Comparison of ENCODE assay signal across 15 cellular contexts in genomic region chr4:169662226-169662625, GRCh38. TPM values are rescaled to one million over a fixed set of nuclear protein-coding genes. Genes with fewer than 3 reads are reported as not detected.
DNase-seq lines count a peak whose midpoint lies in the region; ATAC-seq, FAIRE-seq and TF ChIP-seq lines count a peak whose summit lies in the region.
"Had no signal": no experiment of that assay in that cellular context is flagged by ENCODE, and none has a peak within 500 bp of the region (broad histone marks: within the 10 kb centered on the region; RNA-seq: fewer than 3 reads in every experiment).

No MANE protein-coding gene starts in this region.

- no peak for TF ChIP-seq POLR2A in K562 (conservative IDR thresholded peaks at IDR 0.05)
- TF ChIP-seq POLR2A in adrenal gland (IDR thresholded peaks at IDR 0.05) = no peak

- H2BK15ac ChIP-seq in mesenchymal stem cell (ENCODE audit: low read depth, poor library complexity, severe bottlenecking) = no peak overlapping the region

- peaks cover 10% of the 10 kb centered on the region for H3K36me3 ChIP-seq in K562 (ENCODE audit: control insufficient read depth, insufficient read depth, low read length)
- peaks cover 0 to 7% of the 10 kb centered on the region in 2 experiments for H3K36me3 ChIP-seq in mesenchymal stem cell (ENCODE audit: control insufficient read depth in 1 of 2, insufficient read depth in 2 of 2, low read depth in 1 of 2, low read length in 2 of 2)
- H3K36me3 ChIP-seq in adrenal gland (replicated peaks in 1 of 2) = no peaks in the 10 kb centered on the region

- in situ Hi-C loops in K562 (cut with MboI) = no loop called here

- H4K8ac ChIP-seq in mesenchymal stem cell (ENCODE audit: low read length) = no peak overlapping the region

- no peak overlapping the region for H2BK5ac ChIP-seq in mesenchymal stem cell (ENCODE audit: low read depth, low read length, poor library complexity, severe bottlenecking)

- H2BK12ac ChIP-seq in mesenchymal stem cell (ENCODE audit: low read length in 2 of 2) = no peak overlapping the region

- H3K4me1 ChIP-seq in K562 (replicated peaks in 1 of 2; ENCODE audit: control insufficient read depth in 2 of 2, insufficient read depth in 2 of 2, low read length in 2 of 2) (peaks cover 0 to 10% of the 10 kb centered on the region in 2 experiments; a peak in 3 of 5 replicates), mesenchymal stem cell (ENCODE audit: control insufficient read depth, insufficient read depth, low read depth, low read length) (no peaks in the 10 kb centered on the region), adrenal gland (replicated peaks in 1 of 2) (peaks cover 8 to 41% of the 10 kb centered on the region in 2 donors)

- H3K27me3 ChIP-seq in K562 (ENCODE audit: control insufficient read depth in 2 of 2, insufficient read depth in 2 of 2, low read length in 2 of 2) (no peaks in the 10 kb centered on the region), mesenchymal stem cell (ENCODE audit: control insufficient read depth in 1 of 2, insufficient read depth in 1 of 2, low read length in 2 of 2) (no peaks in the 10 kb centered on the region), adrenal gland (no peaks in the 10 kb centered on the region)

- no peak overlapping the region for H3K4ac ChIP-seq in mesenchymal stem cell (ENCODE audit: low read depth in 1 of 2, low read length in 2 of 2)

- peak overlapping the region; percentile 49 for H3K27ac Mint-ChIP-seq in natural killer cell
- H3K27ac Mint-ChIP-seq in natural killer cell treated with Interleukin-12 subunit alpha and Interleukin-12 subunit beta and Interleukin-15 and Interleukin-18, amount 100 ng/mL, for 72 hours = no peak overlapping the region
- H3K27ac Mint-ChIP-seq in activated naive CD4-positive, alpha-beta T cell treated with anti-CD3 and anti-CD28 coated beads, Interleukin-2, amount 50 U/mL, for 72 hours = no peak overlapping the region
- H3K27ac Mint-ChIP-seq: activated naive CD4-positive, alpha-beta T cell treated with anti-CD3 and anti-CD28 coated beads for 36 hours; dendritic cell treated with granulocyte-macrophage colony-stimulating factor and Interleukin-4, amounts not matched to agents 40 ng/mL and 50 ng/mL, for 4 days had no signal

- no peaks in the 10 kb centered on the region for H4K20me1 ChIP-seq in K562 (replicated peaks; ENCODE audit: control insufficient read depth, insufficient read depth, low read length)

- TF ChIP-seq CTCF in natural killer cell (IDR thresholded peaks at IDR 0.05) (no peak), K562 (IDR thresholded peaks at IDR 0.05 in 2 of 3, conservative IDR thresholded peaks at IDR 0.05 in 1 of 3; ENCODE audit: insufficient read depth in 2 of 3, low read depth in 1 of 3, low read length in 3 of 3) (no peak), adrenal gland (IDR thresholded peaks at IDR 0.05) (no peak)

- peaks cover 26 to 33% of the 10 kb centered on the region in 2 donors for H3K4me1 Mint-ChIP-seq in natural killer cell
- H3K4me1 Mint-ChIP-seq in natural killer cell treated with Interleukin-12 subunit alpha and Interleukin-12 subunit beta and Interleukin-15 and Interleukin-18, amount 100 ng/mL, for 72 hours (ENCODE audit: low read depth in 2 of 2) = peaks cover 22 to 23% of the 10 kb centered on the region in 2 donors

- H3K9ac ChIP-seq in K562 (ENCODE audit: insufficient read depth in 1 of 2, low read depth in 2 of 2, low read length in 2 of 2) (peak overlapping the region in 1 of 2 experiments; percentile 89; a peak in 2 of 4 replicates), mesenchymal stem cell (ENCODE audit: low read length) (peak overlapping the region; percentile 99)

- H2AFZ ChIP-seq in K562 (ENCODE audit: low read depth, low read length) (no peak overlapping the region), mesenchymal stem cell (ENCODE audit: low read depth, low read length) (no peak overlapping the region)

- 4% methylated on average over 3 of the region's 3 CpGs for WGBS in K562 (ENCODE audit: insufficient coverage, low coverage, missing lambda C conversion rate)
- 93% methylated on average over 2 of the region's 3 CpGs for WGBS in mesenchymal stem cell
- WGBS in adrenal gland, 4 donors = 80 to 93% (median 88%) methylated on average over 3 of the region's 3 CpGs

- no peak overlapping the region for H3K4me3 Mint-ChIP-seq in natural killer cell
- H3K4me3 Mint-ChIP-seq in natural killer cell treated with Interleukin-12 subunit alpha and Interleukin-12 subunit beta and Interleukin-15 and Interleukin-18, amount 100 ng/mL, for 72 hours = no peak overlapping the region
- H3K4me3 Mint-ChIP-seq: activated naive CD4-positive, alpha-beta T cell treated with anti-CD3 and anti-CD28 coated beads for 36 hours; dendritic cell treated with granulocyte-macrophage colony-stimulating factor and Interleukin-4, amounts not matched to agents 40 ng/mL and 50 ng/mL, for 4 days had no signal

- H3K4me3 ChIP-seq in K562 (peak overlapping the region; percentile 51), mesenchymal stem cell (ENCODE audit: insufficient read depth in 1 of 2, low read depth in 1 of 2, low read length in 2 of 2) (no peak overlapping the region), adrenal gland (no peak overlapping the region)

- DNase-seq in natural killer cell (no peak), K562 (ENCODE audit: extremely low read depth in 1 of 4, low spot score in 3 of 4) (no peak), mesenchymal stem cell (peak; percentile 38), adrenal gland (no peak)
- DNase-seq in natural killer cell treated with Interleukin-12 subunit alpha and Interleukin-12 subunit beta and Interleukin-15 and Interleukin-18, amount 100 ng/mL, for 72 hours (ENCODE audit: low spot score) = no peak
- no peak for DNase-seq in activated naive CD4-positive, alpha-beta T cell treated with anti-CD3 and anti-CD28 coated beads, Interleukin-2, amount 50 U/mL, for 72 hours (ENCODE audit: low spot score in 2 of 2)
- DNase-seq: activated CD4-positive, alpha-beta T cell treated with anti-CD3 and anti-CD28 coated beads for 48 hours; activated naive CD4-positive, alpha-beta T cell treated with anti-CD3 and anti-CD28 coated beads for 36 hours; Caco-2; NCI-H2029 treated with DMSO at 0.1 percent for 48 hours; NCI-H510A treated with DMSO at 0.1 percent for 48 hours had no signal

- no peak overlapping the region for H3K23ac ChIP-seq in mesenchymal stem cell (ENCODE audit: low read length in 2 of 2)

- peaks cover 92% of the 10 kb centered on the region for H3K79me2 ChIP-seq in K562 (ENCODE audit: control insufficient read depth, insufficient read depth, low read length)

- H2AK5ac ChIP-seq in mesenchymal stem cell (ENCODE audit: low read length, severe bottlenecking) = no peak overlapping the region

- intact Hi-C loops in natural killer cell (cut with micrococcal nuclease) = no loop called here
- intact Hi-C loops in K562 (cut with micrococcal nuclease) = loop anchor here (5.0 kb wide), 1 partner anchor 95 kb away; the partner anchor contains the start of gene HPF1
- intact Hi-C loops in adrenal gland (cut with DNase I) = no loop called here

- CTCF ChIA-PET in K562 (lab: Yijun Ruan, JAX; ENCODE audit: low intra/inter-chr PET ratio) = no interaction called here

- no peak for TF ChIP-seq EP300 in K562 (IDR thresholded peaks at IDR 0.05; ENCODE audit: low read length)

- FAIRE-seq in K562 (lab: Jason Lieb, UNC) = no peak

- H3K18ac ChIP-seq in mesenchymal stem cell (ENCODE audit: low read depth in 1 of 2, low read length in 2 of 2) = no peak overlapping the region

- H3K4me2 ChIP-seq in K562 (ENCODE audit: insufficient read depth, low read length) = peak overlapping the region; percentile 71
- no peak overlapping the region for H3K4me2 ChIP-seq in mesenchymal stem cell (ENCODE audit: low read length, poor library complexity, severe bottlenecking)

- H3K36me3 Mint-ChIP-seq in natural killer cell = no peaks in the 10 kb centered on the region
- no peaks in the 10 kb centered on the region for H3K36me3 Mint-ChIP-seq in natural killer cell treated with Interleukin-12 subunit alpha and Interleukin-12 subunit beta and Interleukin-15 and Interleukin-18, amount 100 ng/mL, for 72 hours
- peaks cover 8 to 19% of the 10 kb centered on the region in 2 donors for H3K36me3 Mint-ChIP-seq in activated naive CD4-positive, alpha-beta T cell treated with anti-CD3 and anti-CD28 coated beads, Interleukin-2, amount 50 U/mL, for 72 hours

- H3K9me3 ChIP-seq in K562 (replicated peaks; ENCODE audit: control insufficient read depth, insufficient read depth, low read depth, low read length) = peaks cover 7% of the 10 kb centered on the region
- H3K9me3 ChIP-seq in mesenchymal stem cell (ENCODE audit: control insufficient read depth, low read length) = no peaks in the 10 kb centered on the region
- peaks cover 0 to 4% (median 0%) of the 10 kb centered on the region in 3 donors for H3K9me3 ChIP-seq in adrenal gland (replicated peaks in 1 of 3)
- H3K9me3 ChIP-seq: Caco-2 had no signal

- H3K79me1 ChIP-seq in mesenchymal stem cell (replicated peaks; ENCODE audit: low read length, poor library complexity, severe bottlenecking) = peaks cover 6% of the 10 kb centered on the region

- POLR2A ChIA-PET in K562 (lab: Yijun Ruan, JAX) = interaction anchor here (0.7 to 6.6 kb wide), 5 partner anchors 11 to 42 kb away, joined by 3 to 51 read pairs (median 4); partner anchors contain the start of gene CLCN3

- H3K9me3 Mint-ChIP-seq in natural killer cell = no peaks in the 10 kb centered on the region
- no peaks in the 10 kb centered on the region for H3K9me3 Mint-ChIP-seq in natural killer cell treated with Interleukin-12 subunit alpha and Interleukin-12 subunit beta and Interleukin-15 and Interleukin-18, amount 100 ng/mL, for 72 hours
- H3K9me3 Mint-ChIP-seq in activated naive CD4-positive, alpha-beta T cell treated with anti-CD3 and anti-CD28 coated beads, Interleukin-2, amount 50 U/mL, for 72 hours = no peaks in the 10 kb centered on the region
- H3K9me3 Mint-ChIP-seq: dendritic cell treated with granulocyte-macrophage colony-stimulating factor and Interleukin-4, amounts not matched to agents 40 ng/mL and 50 ng/mL, for 4 days had no signal

- no peak for TF ChIP-seq RAD21 in K562 (CRISPR knock-in tag; conservative IDR thresholded peaks at IDR 0.05 in 1 of 2, IDR thresholded peaks at IDR 0.05 in 1 of 2)

- H3K27me3 Mint-ChIP-seq in natural killer cell (ENCODE audit: low read depth in 2 of 2) = no peaks in the 10 kb centered on the region
- H3K27me3 Mint-ChIP-seq in natural killer cell treated with Interleukin-12 subunit alpha and Interleukin-12 subunit beta and Interleukin-15 and Interleukin-18, amount 100 ng/mL, for 72 hours = no peaks in the 10 kb centered on the region
- H3K27me3 Mint-ChIP-seq: dendritic cell treated with granulocyte-macrophage colony-stimulating factor and Interleukin-4, amounts not matched to agents 40 ng/mL and 50 ng/mL, for 4 days had no signal

- H2BK120ac ChIP-seq in mesenchymal stem cell (ENCODE audit: low read depth, low read length) = no peak overlapping the region

- H3K14ac ChIP-seq in mesenchymal stem cell (ENCODE audit: low read length in 2 of 2) = no peak overlapping the region

- ATAC-seq in natural killer cell (no peak), K562 (peak; percentile 28), HG02588 (IDR thresholded peaks at IDR 0.05; ENCODE audit: unreplicated experiment) (no peak), HG03045 (IDR thresholded peaks at IDR 0.05; ENCODE audit: unreplicated experiment) (no peak)
- ATAC-seq in natural killer cell treated with Interleukin-12 subunit alpha and Interleukin-12 subunit beta and Interleukin-15 and Interleukin-18, amount 100 ng/mL, for 72 hours = no peak
- no peak for ATAC-seq in activated naive CD4-positive, alpha-beta T cell treated with anti-CD3 and anti-CD28 coated beads, Interleukin-2, amount 50 U/mL, for 72 hours
- ATAC-seq: esophagus mucosa had no signal

- H4K91ac ChIP-seq in mesenchymal stem cell (ENCODE audit: low read length) = no peak overlapping the region

- H3K9me1 ChIP-seq in K562 (ENCODE audit: control insufficient read depth, insufficient read depth, low read length) = no peaks in the 10 kb centered on the region

- peak overlapping the region; percentile 93 for H3K27ac ChIP-seq in K562 (ENCODE audit: extremely low read depth, low read depth, low read length)
- H3K27ac ChIP-seq in mesenchymal stem cell (ENCODE audit: low read length, poor library complexity, severe bottlenecking) = no peak overlapping the region
- H3K27ac ChIP-seq in adrenal gland = no peak overlapping the region

- BruUV-seq in K562 (replicated peaks; lab: Mats Ljungman, UMichigan) = no TSS peak

RNA-seq across cellular contexts. Expression of gene CLCN3, which starts 41.8 kb away (rescaled TPM):
- total RNA-seq in natural killer cell (10 to 100 TPM; 20.7 to 26.0 (median 21.0) TPM), K562 (2014; rRNA removed) (28.0 and 28.4 TPM in 2 replicates), K562 (2014; rRNA removed; fragmentation: Illumina TruSeq; extraction: Trizol) (48.1 and 60.1 TPM in 2 replicates), K562 (2015; rRNA removed; fragmentation: Illumina TruSeq; extraction: Trizol) (38.2 and 38.5 TPM in 2 replicates), K562 (2021) (44.8 and 46.3 TPM in 2 replicates), adrenal gland (10 to 100 TPM; 50.9 to 84.8 (median 61.5) TPM)
- total RNA-seq in natural killer cell treated with Interleukin-12 subunit alpha and Interleukin-12 subunit beta and Interleukin-15 and Interleukin-18, amount 100 ng/mL, for 72 hours = 10 to 100 TPM; 21.8 to 24.9 TPM
- total RNA-seq in K562 (2011; cell fraction: chromatin; rRNA removed; ENCODE audit: low replicate concordance) = 50.5 and 176 TPM in 2 replicates
- 36.2 and 41.2 TPM in 2 replicates for total RNA-seq in K562 (2011; cell fraction: nucleolus; rRNA removed)
- 79.1 and 117 TPM in 2 replicates for total RNA-seq in K562 (2011; cell fraction: nucleoplasm; rRNA removed)
- polyA plus RNA-seq in K562 (2011; rRNA removed) (46.9 and 60.6 TPM in 2 replicates), K562 (2014; fragmentation: Illumina TruSeq; extraction: Trizol) (35.1 and 43.6 TPM in 2 replicates), K562 (2014; fragmentation: Nextera tagmentation; extraction: Ambion mirVana) (10 to 100 TPM; 12.7 to 22.8 TPM), K562 (2014; rRNA removed) (30.8 and 35.5 TPM in 2 replicates), adrenal gland (100 to 1,000 TPM in 1 of 3 donors, 10 to 100 TPM in 2; 11.9 to 106 (median 13.9) TPM)
- 18.1 and 24.5 TPM in 2 replicates for polyA plus RNA-seq in K562 (2011; cell fraction: cytosol; rRNA removed)
- polyA plus RNA-seq in K562 (2011; cell fraction: nucleus; rRNA removed) = 15.1 and 21.3 TPM in 2 replicates
- polyA plus RNA-seq in K562 (2012) = 28.2 and 30.6 TPM in 2 replicates
- polyA minus RNA-seq in K562 (2011; rRNA and poly(A)+ RNA removed) = 169 and 177 TPM in 2 replicates
- polyA minus RNA-seq in K562 (2011; cell fraction: cytosol; rRNA and poly(A)+ RNA removed) = 28.0 and 38.7 TPM in 2 replicates
- 23.8 and 47.7 TPM in 2 replicates for polyA minus RNA-seq in K562 (2011; cell fraction: nucleus; rRNA and poly(A)+ RNA removed)
- polyA plus RNA-seq in mesenchymal stem cell (2013, experiment 1 of 2) = 48.6 TPM
- polyA plus RNA-seq in mesenchymal stem cell (2013, experiment 2 of 2) = 46.9 TPM
- total RNA-seq in activated naive CD4-positive, alpha-beta T cell treated with anti-CD3 and anti-CD28 coated beads, Interleukin-2, amount 50 U/mL, for 72 hours = 10 to 100 TPM; 22.0 to 23.9 TPM

RNA-seq across cellular contexts. Expression of gene NEK1, which starts 49.8 kb away (rescaled TPM):
- 10 to 100 TPM; 16.4 to 24.9 (median 19.0) TPM for total RNA-seq in natural killer cell
- 10 to 100 TPM in 1 of 2 donors, 1 to 10 TPM in 1; 9.8 to 20.6 TPM for total RNA-seq in natural killer cell treated with Interleukin-12 subunit alpha and Interleukin-12 subunit beta and Interleukin-15 and Interleukin-18, amount 100 ng/mL, for 72 hours
- total RNA-seq in K562 (2011; cell fraction: chromatin; rRNA removed; ENCODE audit: low replicate concordance) = 29.0 and 61.5 TPM in 2 replicates
- 20.3 and 30.8 TPM in 2 replicates for total RNA-seq in K562 (2011; cell fraction: nucleolus; rRNA removed)
- 35.7 and 51.3 TPM in 2 replicates for total RNA-seq in K562 (2011; cell fraction: nucleoplasm; rRNA removed)
- total RNA-seq in K562 (2014; rRNA removed) = 7.1 and 8.3 TPM in 2 replicates
- total RNA-seq in K562 (2014; rRNA removed; fragmentation: Illumina TruSeq; extraction: Trizol) = 10.7 and 11.9 TPM in 2 replicates
- 9.2 and 10.3 TPM in 2 replicates for total RNA-seq in K562 (2015; rRNA removed; fragmentation: Illumina TruSeq; extraction: Trizol)
- 15.7 and 18.2 TPM in 2 replicates for total RNA-seq in K562 (2021)
- 12.0 and 12.7 TPM in 2 replicates for polyA plus RNA-seq in K562 (2011; rRNA removed)
- 3.3 and 5.6 TPM in 2 replicates for polyA plus RNA-seq in K562 (2011; cell fraction: cytosol; rRNA removed)
- polyA plus RNA-seq in K562 (2011; cell fraction: nucleus; rRNA removed) = 10.7 and 12.7 TPM in 2 replicates
- polyA plus RNA-seq in K562 (2012) = 8.9 and 13.0 TPM in 2 replicates
- polyA plus RNA-seq in K562 (2014; fragmentation: Illumina TruSeq; extraction: Trizol) = 13.5 and 15.2 TPM in 2 replicates
- polyA plus RNA-seq in K562 (2014; fragmentation: Nextera tagmentation; extraction: Ambion mirVana) = 1 to 10 TPM; 6.2 to 9.0 TPM
- 9.8 and 11.2 TPM in 2 replicates for polyA plus RNA-seq in K562 (2014; rRNA removed)
- polyA minus RNA-seq in K562 (2011; rRNA and poly(A)+ RNA removed) = 21.3 and 22.2 TPM in 2 replicates
- 4.9 and 10.8 TPM in 2 replicates for polyA minus RNA-seq in K562 (2011; cell fraction: cytosol; rRNA and poly(A)+ RNA removed)
- polyA minus RNA-seq in K562 (2011; cell fraction: nucleus; rRNA and poly(A)+ RNA removed) = 27.1 and 36.1 TPM in 2 replicates
- polyA plus RNA-seq in mesenchymal stem cell (2013, experiment 1 of 2) = 7.6 TPM
- polyA plus RNA-seq in mesenchymal stem cell (2013, experiment 2 of 2) = 8.3 TPM
- total RNA-seq in adrenal gland = 10 to 100 TPM in 6 of 8 donors, 1 to 10 TPM in 2; 6.6 to 23.0 (median 12.6) TPM
- polyA plus RNA-seq in adrenal gland = 10 to 100 TPM in 1 of 3 donors, 1 to 10 TPM in 2; 4.2 to 14.3 (median 6.9) TPM
- 10 to 100 TPM in 1 of 2 donors, 1 to 10 TPM in 1; 9.1 to 13.7 TPM for total RNA-seq in activated naive CD4-positive, alpha-beta T cell treated with anti-CD3 and anti-CD28 coated beads, Interleukin-2, amount 50 U/mL, for 72 hours

Comparison
In these comparisons a context has a peak if more than half of its experiments do, and no peak if none do; other contexts are left out.
1. H3K27ac Mint-ChIP-seq: peak in natural killer cell (2 of 2); none in natural killer cell treated with Interleukin-12 subunit alpha and Interleukin-12 subunit beta and Interleukin-15 and Interleukin-18, amount 100 ng/mL, for 72 hours (0 of 2) and activated naive CD4-positive, alpha-beta T cell treated with anti-CD3 and anti-CD28 coated beads, Interleukin-2, amount 50 U/mL, for 72 hours (0 of 2).